In genomic region chr11:81707881-81708280, GRCh38 we compare ENCODE assay signal across 15 cellular contexts.
DNase-seq lines count a peak whose midpoint lies in the region; ATAC-seq and TF ChIP-seq lines count a peak whose summit lies in the region.
"Had no signal": no experiment of that assay in that cellular context is flagged by ENCODE, and none has a peak within 500 bp of the region (broad histone marks: within the 10 kb centered on the region; RNA-seq: fewer than 3 reads in every experiment).

No MANE protein-coding gene starts in this region.

- H3K9me3 Mint-ChIP-seq in endodermal cell (no peaks in the 10 kb centered on the region), type B pancreatic cell (no peaks in the 10 kb centered on the region), natural killer cell (peaks cover 12 to 13% of the 10 kb centered on the region in 2 donors)
- H3K9me3 Mint-ChIP-seq: activated T-helper 2 cell treated with anti-CD3 and anti-CD28 coated beads, Interferon-gamma antibody, Interleukin-2, Interleukin-4, amounts not matched to agents 10 μg/mL and 5 μg/mL and 100 μg/mL, durations not matched to agents 14 hours and 24 hours and 36 hours had no signal

- H4K20me1 ChIP-seq in SK-N-SH (ENCODE audit: insufficient read depth): no peaks in the 10 kb centered on the region

- H3K4me3 Mint-ChIP-seq in endodermal cell (no peak overlapping the region), type B pancreatic cell (no peak overlapping the region), natural killer cell (no peak overlapping the region)
- H3K4me3 Mint-ChIP-seq: CD4-positive, alpha-beta T cell; IgD-negative memory B cell had no signal

- H3K4me1 Mint-ChIP-seq in endodermal cell: no peaks in the 10 kb centered on the region
- no peaks in the 10 kb centered on the region for H3K4me1 Mint-ChIP-seq in type B pancreatic cell (ENCODE audit: unreplicated experiment)
- H3K4me1 Mint-ChIP-seq in natural killer cell: no peaks in the 10 kb centered on the region
- H3K4me1 Mint-ChIP-seq: IgD-negative memory B cell had no signal

- H2AFZ ChIP-seq in SK-N-SH (ENCODE audit: low read depth): no peak overlapping the region

- no peaks in the 10 kb centered on the region for H3F3A ChIP-seq in SK-N-SH (replicated peaks; ENCODE audit: insufficient read depth)

- no peaks in the 10 kb centered on the region for H3K79me2 ChIP-seq in SK-N-SH (ENCODE audit: insufficient read depth)

- H3K9me2 ChIP-seq in SK-N-SH: no peaks in the 10 kb centered on the region; the same call in 1 of the 2 replicates

- DNase-seq in SK-N-SH (peak; percentile 1), NCI-H69 (lab: John Stamatoyannopoulos, UW) (peak; percentile 18), endodermal cell (peak; percentile 65), type B pancreatic cell (ENCODE audit: extremely low spot score, unreplicated experiment) (no peak), GM19238 (ENCODE audit: insufficient read length, low spot score) (no peak), natural killer cell (no peak)
- DNase-seq: CD4-positive, alpha-beta T cell; NCI-H1436; PC-3; sigmoid colon; SW 1271 had no signal

- H3K36me3 Mint-ChIP-seq in endodermal cell (ENCODE audit: low read depth) (no peaks in the 10 kb centered on the region), type B pancreatic cell (no peaks in the 10 kb centered on the region), natural killer cell (no peaks in the 10 kb centered on the region)

- H3K9me3 ChIP-seq in SK-N-SH: no peaks in the 10 kb centered on the region
- H3K9me3 ChIP-seq in endodermal cell (ENCODE audit: control insufficient read depth, low read length): no peaks in the 10 kb centered on the region

- intact Hi-C loops in natural killer cell (cut with micrococcal nuclease): no loop called here

- TF ChIP-seq EP300 in SK-N-SH (IDR thresholded peaks at IDR 0.05; ENCODE audit: borderline replicate concordance in 1 of 2, low read depth in 1 of 2, low read length in 1 of 2): no peak

- ATAC-seq in SK-N-SH treated with all-trans-retinoic acid at 6 μM for 48 hours (no peak), HG02973 (IDR thresholded peaks at IDR 0.05; ENCODE audit: unreplicated experiment) (no peak), natural killer cell (no peak)
- ATAC-seq: PC-3 had no signal

- CTCF ChIA-PET in SK-N-SH (lab: Yijun Ruan, JAX): interaction anchor here (0.7 to 1.1 kb wide), 5 partner anchors 10 to 988 kb away, joined by 3 read pairs; no protein-coding TSS in a partner anchor

- H3K4me3 ChIP-seq in SK-N-SH (ENCODE audit: low read depth in 2 of 2, low read length in 1 of 2) (0 out of 4 replicates have a peak overlapping the region, but pooled peaks of 1 of the 2 experiments have one; percentile 9), endodermal cell (ENCODE audit: low read length) (no peak overlapping the region)
- H3K4me3 ChIP-seq: sigmoid colon had no signal

- 0 out of 2 replicates have a peak, but pooled peaks have one; percentile 10 for TF ChIP-seq RAD21 in SK-N-SH (IDR thresholded peaks at IDR 0.05; ENCODE audit: low read length)

- H3K4me1 ChIP-seq in SK-N-SH (ENCODE audit: control insufficient read depth in 1 of 2, insufficient read depth in 2 of 2, low read depth in 1 of 2, low read length in 1 of 2): no peaks in the 10 kb centered on the region
- no peaks in the 10 kb centered on the region for H3K4me1 ChIP-seq in endodermal cell (ENCODE audit: control insufficient read depth, insufficient read depth, low read length)
- H3K4me1 ChIP-seq: sigmoid colon had no signal

- peak; percentile 18; the same call in 1 of the 2 replicates for TF ChIP-seq CTCF in SK-N-SH (IDR thresholded peaks at IDR 0.05)
- peak; percentile 90 for TF ChIP-seq CTCF in endodermal cell (conservative IDR thresholded peaks at IDR 0.05)
- peak; percentile 39 for TF ChIP-seq CTCF in type B pancreatic cell (conservative IDR thresholded peaks at IDR 0.05)
- TF ChIP-seq CTCF in natural killer cell (IDR thresholded peaks at IDR 0.05): no peak

- H3K36me3 ChIP-seq in SK-N-SH (replicated peaks in 1 of 2; ENCODE audit: control insufficient read depth in 1 of 2, insufficient read depth in 2 of 2, low read length in 1 of 2) (no peaks in the 10 kb centered on the region), endodermal cell (ENCODE audit: control insufficient read depth, insufficient read depth, low read length) (no peaks in the 10 kb centered on the region)
- H3K36me3 ChIP-seq: sigmoid colon had no signal

- H3K27ac ChIP-seq in SK-N-SH (ENCODE audit: low read depth in 2 of 2, low read length in 1 of 2) (no peak overlapping the region), endodermal cell (ENCODE audit: low read depth, low read length) (no peak overlapping the region)
- H3K27ac ChIP-seq: sigmoid colon had no signal

- H3K27me3 ChIP-seq in SK-N-SH (ENCODE audit: insufficient read depth) (no peaks in the 10 kb centered on the region), endodermal cell (ENCODE audit: control insufficient read depth, insufficient read depth, low read length, poor library complexity, severe bottlenecking) (no peaks in the 10 kb centered on the region)
- H3K27me3 ChIP-seq: sigmoid colon had no signal

- POLR2A ChIA-PET in SK-N-SH (lab: Yijun Ruan, JAX): no interaction called here

- 10% methylated on average over 1 of the region's 1 CpG for WGBS in SK-N-SH (ENCODE audit: low lambda C conversion rate)
- 59% methylated on average over 1 of the region's 1 CpG; no CpG with 5 or more reads in 1 of the 2 experiments for WGBS in endodermal cell (ENCODE audit: insufficient coverage in 1 of 2, insufficient read length in 1 of 2), 2 experiments

- no peak overlapping the region for H3K9ac ChIP-seq in SK-N-SH
- no peak overlapping the region for H3K9ac ChIP-seq in endodermal cell (ENCODE audit: extremely low read depth, low read length, poor library complexity, severe bottlenecking)

- H3K4me2 ChIP-seq in SK-N-SH: no peak overlapping the region

- H3K27ac Mint-ChIP-seq in endodermal cell (no peak overlapping the region), type B pancreatic cell (no peak overlapping the region), natural killer cell (no peak overlapping the region)
- H3K27ac Mint-ChIP-seq: activated T-helper 2 cell treated with anti-CD3 and anti-CD28 coated beads, Interferon-gamma antibody, Interleukin-2, Interleukin-4, amounts not matched to agents 10 μg/mL and 5 μg/mL and 100 μg/mL, durations not matched to agents 14 hours and 24 hours and 36 hours; CD4-positive, alpha-beta T cell; IgD-negative memory B cell had no signal

- H3K27me3 Mint-ChIP-seq in endodermal cell (ENCODE audit: insufficient read depth) (no peaks in the 10 kb centered on the region), type B pancreatic cell (no peaks in the 10 kb centered on the region), natural killer cell (ENCODE audit: low read depth in 2 of 2) (no peaks in the 10 kb centered on the region)
- H3K27me3 Mint-ChIP-seq: CD4-positive, alpha-beta T cell had no signal

TF ChIP-seq in SK-N-SH, 30 proteins besides CTCF, POLR2A, EP300 and RAD21 (continues in another document):
- no peak for TF ChIP-seq POLR2AphosphoS5 (IDR thresholded peaks at IDR 0.05; ENCODE audit: low read depth, low read length)
- no peak for TF ChIP-seq REST (IDR thresholded peaks at IDR 0.05; ENCODE audit: low read depth, low read length)

TF ChIP-seq in SK-N-SH treated with all-trans-retinoic acid at 6 μM for 48 hours, 23 proteins besides CTCF, POLR2A, EP300 and RAD21 (continues in another document):
- TF ChIP-seq ZNF70 (CRISPR knock-in tag; IDR thresholded peaks at IDR 0.05): no peak
- TF ChIP-seq ZFP30 (CRISPR knock-in tag; IDR thresholded peaks at IDR 0.05): no peak
- no peak for TF ChIP-seq CREB5 (CRISPR knock-in tag; IDR thresholded peaks at IDR 0.05; ENCODE audit: low read depth)
- no peak for TF ChIP-seq CSRNP3 (CRISPR knock-in tag; IDR thresholded peaks at IDR 0.05)
- TF ChIP-seq POU6F1 (CRISPR knock-in tag; IDR thresholded peaks at IDR 0.05; ENCODE audit: borderline replicate concordance, low read depth): no peak
- TF ChIP-seq ZNF565 (CRISPR knock-in tag; conservative IDR thresholded peaks at IDR 0.05; ENCODE audit: low read depth): no peak
- no peak for TF ChIP-seq ZFP3 (CRISPR knock-in tag; IDR thresholded peaks at IDR 0.05)
- TF ChIP-seq ZNF8 (CRISPR knock-in tag; IDR thresholded peaks at IDR 0.05): no peak
- no peak for TF ChIP-seq ESRRG (CRISPR knock-in tag; IDR thresholded peaks at IDR 0.05)

Comparison
In these comparisons a context has a peak if more than half of its experiments do, and no peak if none do; other contexts are left out.
1. DNase-seq: peak in SK-N-SH (single experiment), NCI-H69 (single experiment) and endodermal cell (single experiment); none in type B pancreatic cell (single experiment), GM19238 (single experiment) and natural killer cell (single experiment).